Comparison of ENCODE assay signal across 10 cellular contexts in genomic region chr19:49916839-49917733, GRCh38. TPM values are rescaled to one million over a fixed set of nuclear protein-coding genes. Genes with fewer than 3 reads are reported as not detected.
DNase-seq lines count a peak whose midpoint lies in the region; ATAC-seq, FAIRE-seq and TF ChIP-seq lines count a peak whose summit lies in the region.
"Had no signal": no experiment of that assay in that cellular context is flagged by ENCODE, and none has a peak within 500 bp of the region (broad histone marks: within the 10 kb centered on the region; RNA-seq: fewer than 3 reads in every experiment).

No MANE protein-coding gene starts in this region.

- H2BK5ac ChIP-seq in H1 (ENCODE audit: low read depth, low read length) = no peak overlapping the region

- H4K20me1 ChIP-seq in H1 (replicated peaks in 1 of 2; ENCODE audit: control insufficient read depth in 1 of 2, insufficient read depth in 2 of 2, low read length in 2 of 2) = peaks cover 46 to 51% of the 10 kb centered on the region in 2 experiments

- CTCF ChIA-PET in H1 (lab: Charles Lee; ENCODE audit: partially characterized antibody) = interaction anchor here (0.6 to 3.4 kb wide), 13 partner anchors 10 to 223 kb away, joined by 3 to 20 read pairs (median 3); partner anchors contain the start of genes ATF5 and NUP62

- peak; percentile 23 to 47; a peak in 2 of 4 replicates for TF ChIP-seq RAD21 in H1 (IDR thresholded peaks at IDR 0.05 in 1 of 2, conservative IDR thresholded peaks at IDR 0.05 in 1 of 2; ENCODE audit: low read depth in 2 of 2, low read length in 2 of 2)

- no peak for FAIRE-seq in H1 (lab: Jason Lieb, UNC)
- FAIRE-seq: endometrium had no signal

- no peak overlapping the region for H2BK20ac ChIP-seq in H1 (ENCODE audit: low read length)

- peak overlapping the region; percentile 75 for H3K27ac Mint-ChIP-seq in stimulated activated naive CD8-positive, alpha-beta T cell treated with anti-CD3 and anti-CD28 coated beads, Interleukin-15, Interleukin-2, amounts not matched to agents 100 ng/mL and 50 ng/mL, for 24 hours
- H3K27ac Mint-ChIP-seq: CD4-positive, alpha-beta T cell had no signal

- H3K27ac ChIP-seq in H1 (ENCODE audit: low read depth, low read length) (peak overlapping the region; percentile 54; the same call in 1 of the 2 replicates), upper lobe of right lung (no peak overlapping the region)

- no peak overlapping the region for H4K5ac ChIP-seq in H1 (ENCODE audit: insufficient read length, low read depth, low read length)

- intact Hi-C loops in upper lobe of right lung (cut with DNase I) = no loop called here

- no peak for TF ChIP-seq EP300 in H1 (IDR thresholded peaks at IDR 0.05; ENCODE audit: borderline replicate concordance in 1 of 2, low read depth in 2 of 2, low read length in 2 of 2)

- peaks cover 18% of the 10 kb centered on the region for H3K79me1 ChIP-seq in H1 (ENCODE audit: low read depth, low read length)

- H2BK12ac ChIP-seq in H1 (ENCODE audit: low read depth, low read length) = no peak overlapping the region

- H3K23ac ChIP-seq in H1 (ENCODE audit: insufficient read length) = no peak overlapping the region

- H3K4me3 ChIP-seq in H1 (ENCODE audit: extremely low read depth in 1 of 4, insufficient read depth in 2 of 4, low read depth in 3 of 4, low read length in 4 of 4) (no peak overlapping the region), upper lobe of right lung (no peak overlapping the region)

- no peak for DNase-seq in stimulated activated naive CD8-positive, alpha-beta T cell treated with anti-CD3 and anti-CD28 coated beads, Interleukin-15, Interleukin-2, amounts not matched to agents 100 U/mL and 50 U/mL, for 24 hours
- DNase-seq in H1 (ENCODE audit: low read depth in 1 of 2, low spot score in 2 of 2) (no peak), upper lobe of right lung (no peak), NCI-H1436 treated with DMSO at 0.1 percent for 48 hours (lab: John Stamatoyannopoulos, UW) (no peak), cerebellum (ENCODE audit: low spot score) (no peak)
- DNase-seq: CD4-positive, alpha-beta T cell; NCI-H1105 treated with DMSO at 0.1 percent for 48 hours had no signal

- peaks cover 4 to 88% of the 10 kb centered on the region in 2 experiments; a peak in 3 of 4 replicates for H3K79me2 ChIP-seq in H1 (ENCODE audit: control insufficient read depth in 1 of 2, insufficient read depth in 2 of 2, low read length in 2 of 2)

- 83% methylated on average over 21 of the region's 21 CpGs; no CpG with 5 or more reads in 1 of the 2 experiments for WGBS in H1 (ENCODE audit: extremely low coverage in 1 of 2, insufficient coverage in 1 of 2, insufficient read length in 1 of 2, insufficient replicate concordance in 2 of 2, low coverage in 1 of 2, low lambda C conversion rate in 2 of 2, missing lambda C conversion rate in 1 of 2), 2 experiments

- no peak overlapping the region for H2BK15ac ChIP-seq in H1 (ENCODE audit: low read length)

- peaks cover 78% of the 10 kb centered on the region for H3K4me1 Mint-ChIP-seq in stimulated activated naive CD8-positive, alpha-beta T cell treated with anti-CD3 and anti-CD28 coated beads, Interleukin-15, Interleukin-2, amounts not matched to agents 100 ng/mL and 50 ng/mL, for 24 hours (ENCODE audit: low read depth)

- no peak overlapping the region for H3K18ac ChIP-seq in H1 (ENCODE audit: extremely low read depth, low read length)

- no peaks in the 10 kb centered on the region for H3K27me3 Mint-ChIP-seq in stimulated activated naive CD8-positive, alpha-beta T cell treated with anti-CD3 and anti-CD28 coated beads, Interleukin-15, Interleukin-2, amounts not matched to agents 100 ng/mL and 50 ng/mL, for 24 hours
- H3K27me3 Mint-ChIP-seq: CD4-positive, alpha-beta T cell had no signal

- no peak overlapping the region for H2AFZ ChIP-seq in H1 (ENCODE audit: low read length)

- no peaks in the 10 kb centered on the region for H3K23me2 ChIP-seq in H1 (ENCODE audit: low read depth, low read length)

- H3K4me1 ChIP-seq in H1 (replicated peaks in 1 of 4; ENCODE audit: control insufficient read depth in 3 of 4, insufficient read depth in 4 of 4, low read length in 3 of 4) = peaks cover 0 to 7% (median 1%) of the 10 kb centered on the region in 4 experiments; a peak in 3 of 7 replicates
- no peaks in the 10 kb centered on the region for H3K4me1 ChIP-seq in upper lobe of right lung

- H3K56ac ChIP-seq in H1 (replicated peaks; ENCODE audit: insufficient read length, low read depth, low read length) = no peak overlapping the region

- H3K36me3 ChIP-seq in H1 (ENCODE audit: control insufficient read depth in 2 of 4, insufficient read depth in 4 of 4, low read length in 3 of 4) (peaks cover 14 to 31% (median 25%) of the 10 kb centered on the region in 4 experiments; a peak in 5 of 8 replicates), upper lobe of right lung (peaks cover 14% of the 10 kb centered on the region)

- no peak overlapping the region for H3K4me2 ChIP-seq in H1 (ENCODE audit: insufficient read depth in 1 of 2, low read depth in 2 of 2, low read length in 2 of 2)

- H3K4ac ChIP-seq in H1 (replicated peaks; ENCODE audit: insufficient read length, low read depth, low read length) = no peak overlapping the region

- no peaks in the 10 kb centered on the region for H3K27me3 ChIP-seq in H1 (replicated peaks in 1 of 4; ENCODE audit: control insufficient read depth in 3 of 4, extremely low read depth in 1 of 4, insufficient read depth in 3 of 4, low read length in 3 of 4)
- H3K27me3 ChIP-seq in upper lobe of right lung = no peaks in the 10 kb centered on the region

- H3K36me3 Mint-ChIP-seq in stimulated activated naive CD8-positive, alpha-beta T cell treated with anti-CD3 and anti-CD28 coated beads, Interleukin-15, Interleukin-2, amounts not matched to agents 100 ng/mL and 50 ng/mL, for 24 hours (ENCODE audit: low read depth) = peaks cover 75% of the 10 kb centered on the region

- POLR2A ChIA-PET in H1 (lab: Charles Lee; ENCODE audit: partially characterized antibody) = interaction anchor here (0.7 to 19.2 kb wide), 7 partner anchors 5 to 67 kb away, joined by 3 to 373 read pairs (median 5); partner anchors contain the start of genes ATF5, NUP62 and PTOV1

- H3K9me3 ChIP-seq in H1 (ENCODE audit: insufficient read depth in 2 of 2, low read depth in 1 of 2, low read length in 1 of 2) (no peaks in the 10 kb centered on the region), upper lobe of right lung (no peaks in the 10 kb centered on the region)

- H3K9me3 Mint-ChIP-seq in stimulated activated naive CD8-positive, alpha-beta T cell treated with anti-CD3 and anti-CD28 coated beads, Interleukin-15, Interleukin-2, amounts not matched to agents 100 ng/mL and 50 ng/mL, for 24 hours = no peaks in the 10 kb centered on the region
- H3K9me3 Mint-ChIP-seq: CD4-positive, alpha-beta T cell had no signal

- TF ChIP-seq POLR2A in H1 (IDR thresholded peaks at IDR 0.05; ENCODE audit: control extremely low read depth in 1 of 2, low read depth in 2 of 2, low read length in 2 of 2) = no peak

- H3K9ac ChIP-seq in H1 (replicated peaks in 1 of 4; ENCODE audit: extremely low read depth in 1 of 4, low read depth in 3 of 4, low read length in 3 of 4) = no peak overlapping the region

- TF ChIP-seq CTCF in H1 (IDR thresholded peaks at IDR 0.05; ENCODE audit: control extremely low read depth in 1 of 3, insufficient read depth in 1 of 3, low read depth in 1 of 3, low read length in 3 of 3) (peak; percentile 50 to 72 (median 60)), upper lobe of right lung (IDR thresholded peaks at IDR 0.05) (peak; percentile 11)

- no peak overlapping the region for H2AK5ac ChIP-seq in H1 (ENCODE audit: low read depth, low read length)

- ATAC-seq in stimulated activated naive CD8-positive, alpha-beta T cell treated with anti-CD3 and anti-CD28 coated beads, Interleukin-15, Interleukin-2, amounts not matched to agents 100 U/mL and 50 U/mL, for 24 hours = no peak
- peak; percentile 47 for ATAC-seq in upper lobe of right lung

- peak overlapping the region; percentile 43 for H3K4me3 Mint-ChIP-seq in stimulated activated naive CD8-positive, alpha-beta T cell treated with anti-CD3 and anti-CD28 coated beads, Interleukin-15, Interleukin-2, amounts not matched to agents 100 ng/mL and 50 ng/mL, for 24 hours
- H3K4me3 Mint-ChIP-seq: CD4-positive, alpha-beta T cell had no signal

- no peak overlapping the region for H3K14ac ChIP-seq in H1 (ENCODE audit: insufficient read length)

- H4K91ac ChIP-seq in H1 (replicated peaks; ENCODE audit: insufficient read length, low read length) = no peak overlapping the region

- no peak overlapping the region for H4K8ac ChIP-seq in H1 (ENCODE audit: extremely low read depth, insufficient read depth, low read length)

- H2BK120ac ChIP-seq in H1 (replicated peaks; ENCODE audit: low read depth, low read length) = no peak overlapping the region

RNA-seq across cellular contexts. Expression of gene ATF5, which starts 11.9 kb away (rescaled TPM):
- 13.1 TPM in 2 replicates for total RNA-seq in H1 (2021; fragmentation: NEBNext Ultra II Directional; extraction: Animal tissue kit (Norgen Biotek cat#: 25700))
- polyA plus RNA-seq in H1 (2011; rRNA removed) = 6.2 and 25.0 TPM in 2 replicates
- 14.2 TPM for polyA plus RNA-seq in H1 (2011; cell fraction: cytosol; rRNA removed)
- polyA plus RNA-seq in H1 (2011; cell fraction: nucleus; rRNA removed) = 11.7 TPM
- 8.1 to 13.9 TPM (median 12.5 TPM) in 4 replicates for polyA plus RNA-seq in H1 (2012, experiment 1 of 2)
- polyA plus RNA-seq in H1 (2012, experiment 2 of 2) = 11.9 TPM
- polyA plus RNA-seq in H1 (2013, experiment 1 of 2) = 10.9 TPM
- polyA plus RNA-seq in H1 (2013, experiment 2 of 2) = 10.2 TPM
- polyA minus RNA-seq in H1 (2011; rRNA and poly(A)+ RNA removed) = 0.83 and 1.7 TPM in 2 replicates
- polyA minus RNA-seq in H1 (2011; cell fraction: cytosol; rRNA and poly(A)+ RNA removed) = 4.8 TPM
- 3.0 TPM for polyA minus RNA-seq in H1 (2011; cell fraction: nucleus; rRNA and poly(A)+ RNA removed)
- total RNA-seq in upper lobe of right lung = 14.1 TPM
- total RNA-seq in cerebellum = 2.9 TPM

RNA-seq across cellular contexts. Expression of gene NUP62, which starts 12.2 kb away (rescaled TPM):
- total RNA-seq in H1 (2021; fragmentation: NEBNext Ultra II Directional; extraction: Animal tissue kit (Norgen Biotek cat#: 25700)) = 106 and 107 TPM in 2 replicates
- polyA plus RNA-seq in H1 (2011; rRNA removed) = 50.0 and 60.0 TPM in 2 replicates
- polyA plus RNA-seq in H1 (2011; cell fraction: cytosol; rRNA removed) = 38.7 TPM
- 35.8 TPM for polyA plus RNA-seq in H1 (2011; cell fraction: nucleus; rRNA removed)
- polyA plus RNA-seq in H1 (2012, experiment 1 of 2) = 56.0 to 96.8 TPM (median 85.0 TPM) in 4 replicates
- 58.7 TPM for polyA plus RNA-seq in H1 (2012, experiment 2 of 2)
- 65.6 TPM for polyA plus RNA-seq in H1 (2013, experiment 1 of 2)
- polyA plus RNA-seq in H1 (2013, experiment 2 of 2) = 65.7 TPM
- 24.9 and 28.6 TPM in 2 replicates for polyA minus RNA-seq in H1 (2011; rRNA and poly(A)+ RNA removed)
- 32.0 TPM for polyA minus RNA-seq in H1 (2011; cell fraction: cytosol; rRNA and poly(A)+ RNA removed)
- polyA minus RNA-seq in H1 (2011; cell fraction: nucleus; rRNA and poly(A)+ RNA removed) = 29.1 TPM
- total RNA-seq in upper lobe of right lung (39.3 TPM), cerebellum (18.1 TPM)

RNA-seq across cellular contexts. Expression of gene IL4I1, which starts 20.4 kb away (rescaled TPM):
- 0.67 and 0.76 TPM in 2 replicates for total RNA-seq in H1 (2021; fragmentation: NEBNext Ultra II Directional; extraction: Animal tissue kit (Norgen Biotek cat#: 25700))
- polyA plus RNA-seq in H1 (2011; rRNA removed) = 0.30 and 0.41 TPM in 2 replicates
- 0.37 TPM for polyA plus RNA-seq in H1 (2011; cell fraction: cytosol; rRNA removed)
- 0.74 TPM for polyA plus RNA-seq in H1 (2011; cell fraction: nucleus; rRNA removed)
- polyA plus RNA-seq in H1 (2012, experiment 1 of 2) = 0.21 to 0.86 TPM (median 0.43 TPM) in 3 of 4 replicates, not detected in the other
- not detected for polyA plus RNA-seq in H1 (2012, experiment 2 of 2)
- 0.36 TPM for polyA plus RNA-seq in H1 (2013, experiment 1 of 2)
- polyA plus RNA-seq in H1 (2013, experiment 2 of 2) = 0.52 TPM
- 0.15 and 0.54 TPM in 2 replicates for polyA minus RNA-seq in H1 (2011; rRNA and poly(A)+ RNA removed)
- 0.95 TPM for polyA minus RNA-seq in H1 (2011; cell fraction: cytosol; rRNA and poly(A)+ RNA removed)
- polyA minus RNA-seq in H1 (2011; cell fraction: nucleus; rRNA and poly(A)+ RNA removed) = 1.4 TPM
- 1.8 TPM for total RNA-seq in upper lobe of right lung
- total RNA-seq in cerebellum = 0.64 TPM
- total RNA-seq: osteocyte had no signal

RNA-seq across cellular contexts. Expression of gene TBC1D17, which starts 39.6 kb away (rescaled TPM):
- total RNA-seq in H1 (2021; fragmentation: NEBNext Ultra II Directional; extraction: Animal tissue kit (Norgen Biotek cat#: 25700)) = 44.9 and 47.6 TPM in 2 replicates
- 30.3 and 53.7 TPM in 2 replicates for polyA plus RNA-seq in H1 (2011; rRNA removed)
- 23.2 TPM for polyA plus RNA-seq in H1 (2011; cell fraction: cytosol; rRNA removed)
- polyA plus RNA-seq in H1 (2011; cell fraction: nucleus; rRNA removed) = 73.8 TPM
- 41.7 to 47.2 TPM (median 43.5 TPM) in 4 replicates for polyA plus RNA-seq in H1 (2012, experiment 1 of 2)
- 52.8 TPM for polyA plus RNA-seq in H1 (2012, experiment 2 of 2)
- polyA plus RNA-seq in H1 (2013, experiment 1 of 2) = 34.8 TPM
- polyA plus RNA-seq in H1 (2013, experiment 2 of 2) = 35.2 TPM
- polyA minus RNA-seq in H1 (2011; rRNA and poly(A)+ RNA removed) = 24.6 and 29.7 TPM in 2 replicates
- 27.0 TPM for polyA minus RNA-seq in H1 (2011; cell fraction: cytosol; rRNA and poly(A)+ RNA removed)
- polyA minus RNA-seq in H1 (2011; cell fraction: nucleus; rRNA and poly(A)+ RNA removed) = 27.3 TPM
- total RNA-seq in upper lobe of right lung = 57.1 TPM
- total RNA-seq in cerebellum = 9.5 TPM

RNA-seq across cellular contexts. Expression of gene AKT1S1, which starts 39.9 kb away (rescaled TPM):
- total RNA-seq in H1 (2021; fragmentation: NEBNext Ultra II Directional; extraction: Animal tissue kit (Norgen Biotek cat#: 25700)) = 45.9 and 46.7 TPM in 2 replicates
- 40.7 and 73.3 TPM in 2 replicates for polyA plus RNA-seq in H1 (2011; rRNA removed)
- 38.3 TPM for polyA plus RNA-seq in H1 (2011; cell fraction: cytosol; rRNA removed)
- 48.5 TPM for polyA plus RNA-seq in H1 (2011; cell fraction: nucleus; rRNA removed)
- 33.7 to 44.3 TPM (median 42.7 TPM) in 4 replicates for polyA plus RNA-seq in H1 (2012, experiment 1 of 2)
- polyA plus RNA-seq in H1 (2012, experiment 2 of 2) = 47.7 TPM
- 52.8 TPM for polyA plus RNA-seq in H1 (2013, experiment 1 of 2)
- polyA plus RNA-seq in H1 (2013, experiment 2 of 2) = 54.7 TPM
- polyA minus RNA-seq in H1 (2011; rRNA and poly(A)+ RNA removed) = 10.9 and 14.9 TPM in 2 replicates
- 26.5 TPM for polyA minus RNA-seq in H1 (2011; cell fraction: cytosol; rRNA and poly(A)+ RNA removed)
- 26.0 TPM for polyA minus RNA-seq in H1 (2011; cell fraction: nucleus; rRNA and poly(A)+ RNA removed)
- 29.4 TPM for total RNA-seq in upper lobe of right lung
- 4.2 TPM for total RNA-seq in cerebellum
